Comparison of ENCODE assay signal across 19 cellular contexts in the genomic region with DNA sequence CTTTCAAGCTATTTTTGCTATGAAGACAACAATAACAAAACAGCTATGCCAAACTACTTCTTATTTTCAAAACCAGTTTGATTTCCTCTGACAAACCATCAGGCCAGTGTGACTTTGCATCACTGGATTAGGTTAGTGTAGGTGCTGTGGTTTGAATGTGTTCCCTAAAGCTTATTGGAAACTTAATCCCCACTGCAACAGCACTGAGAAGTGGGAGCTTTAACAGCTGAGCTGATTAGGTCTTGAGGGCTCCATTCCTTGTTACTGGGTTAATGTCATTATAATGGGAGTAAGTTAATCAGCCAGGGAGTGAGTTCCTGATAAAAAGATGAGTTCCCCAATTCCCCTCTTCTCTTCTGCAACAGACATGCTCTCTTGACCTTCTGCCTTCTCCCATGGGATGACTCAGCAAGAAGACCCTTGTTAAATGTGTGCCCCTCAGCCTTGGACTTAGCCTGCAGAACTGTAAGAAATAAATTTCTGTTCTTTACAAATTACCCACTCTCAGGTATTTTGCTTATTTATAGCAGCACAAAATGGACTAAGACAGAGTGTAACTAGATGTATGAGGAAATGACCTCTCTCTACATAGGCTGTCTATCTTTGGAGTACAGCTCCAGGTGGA.
DNase-seq lines count a peak whose midpoint lies in the region; ATAC-seq, FAIRE-seq and TF ChIP-seq lines count a peak whose summit lies in the region.
"Had no signal": no experiment of that assay in that cellular context is flagged by ENCODE, and none has a peak within 500 bp of the region (broad histone marks: within the 10 kb centered on the region; RNA-seq: fewer than 3 reads in every experiment).

No MANE protein-coding gene starts in this region.

- POLR2A ChIA-PET in A549 (lab: Yijun Ruan, JAX), result no interaction called here

- TF ChIP-seq RAD21 in A549 (conservative IDR thresholded peaks at IDR 0.05 in 1 of 2, IDR thresholded peaks at IDR 0.05 in 1 of 2), result no peak

- no peak for ATAC-seq in A549
- no peak for ATAC-seq in GM23338
- ATAC-seq in HG02870 (IDR thresholded peaks at IDR 0.05; ENCODE audit: unreplicated experiment), result no peak
- ATAC-seq: HCT116 had no signal

- H2BK120ac ChIP-seq in mesendoderm (ENCODE audit: low read depth, low read length), result no peak overlapping the region

- no peak for TF ChIP-seq EP300 in A549 (IDR thresholded peaks at IDR 0.05)

- H2AK5ac ChIP-seq in mesendoderm (ENCODE audit: low read length), result no peak overlapping the region

- TF ChIP-seq CTCF in A549 (IDR thresholded peaks at IDR 0.05) (no peak), GM23338 (conservative IDR thresholded peaks at IDR 0.05; ENCODE audit: low read depth in 2 of 2) (no peak)

- no peak overlapping the region for H2BK5ac ChIP-seq in mesendoderm (ENCODE audit: low read length)

- H3K9me2 ChIP-seq in GM23338 (ENCODE audit: insufficient read depth), result peaks cover 5% of the 10 kb centered on the region; the same call in 1 of the 2 replicates
- H3K9me2 ChIP-seq: SK-N-SH had no signal

- no peak overlapping the region for H4K8ac ChIP-seq in mesendoderm (ENCODE audit: low read depth, low read length)

- no peaks in the 10 kb centered on the region for H3K79me2 ChIP-seq in GM23338 (replicated peaks; ENCODE audit: insufficient read depth)
- no peaks in the 10 kb centered on the region for H3K79me2 ChIP-seq in mesendoderm (ENCODE audit: control insufficient read depth, insufficient read depth, low read length)

- no peaks in the 10 kb centered on the region for H3K27me3 Mint-ChIP-seq in GM23338 (ENCODE audit: insufficient read depth, low read depth, poor library complexity)
- H3K27me3 Mint-ChIP-seq: CD8-positive, alpha-beta memory T cell had no signal

- no peak overlapping the region for H3K4ac ChIP-seq in mesendoderm (ENCODE audit: low read depth, low read length)

- H3K27me3 ChIP-seq in GM23338 (ENCODE audit: insufficient read depth) (no peaks in the 10 kb centered on the region), mesendoderm (ENCODE audit: insufficient read depth, low read length, poor library complexity) (no peaks in the 10 kb centered on the region)

- H2BK15ac ChIP-seq in mesendoderm (replicated peaks; ENCODE audit: low read depth), result no peak overlapping the region

- peak; percentile 7 for FAIRE-seq in A549 (lab: Jason Lieb, UNC)

- no peak overlapping the region for H3K56ac ChIP-seq in mesendoderm (ENCODE audit: low read length)

- TF ChIP-seq POLR2A in A549 (IDR thresholded peaks at IDR 0.05; ENCODE audit: low read length), result no peak

- no peak overlapping the region for H3K18ac ChIP-seq in mesendoderm (ENCODE audit: low read length)

- H3K9me3 Mint-ChIP-seq in GM23338, result no peaks in the 10 kb centered on the region

- H3K4me1 Mint-ChIP-seq in GM23338, result peaks cover 12% of the 10 kb centered on the region
- H3K4me1 Mint-ChIP-seq: CD8-positive, alpha-beta memory T cell had no signal

- H3K4me2 ChIP-seq in A549 (no peak overlapping the region), GM23338 (no peak overlapping the region), mesendoderm (ENCODE audit: low read length) (no peak overlapping the region)
- H3K4me2 ChIP-seq: KMS-11, SK-N-SH had no signal

- DNase-seq in A549 (ENCODE audit: low read depth in 1 of 2, low spot score in 1 of 2) (no peak), GM23338 (ENCODE audit: low spot score) (no peak), SK-N-DZ (ENCODE audit: low spot score) (peak; percentile 6), mesendoderm (peak; percentile 68), NCI-H1694 treated with DMSO at 0.1 percent for 48 hours (lab: John Stamatoyannopoulos, UW) (no peak), AG08395 (ENCODE audit: low spot score) (no peak)
- DNase-seq: C1 segment of cervical spinal cord; CD8-positive, alpha-beta memory T cell; GDM1; NCI-H1417; NCI-H187 treated with DMSO at 0.1 percent for 48 hours; NCI-H2171; NCI-H69; OCI-M1; SHP77; SK-N-SH had no signal

- H3K36me3 Mint-ChIP-seq in GM23338 (ENCODE audit: low read depth), result no peaks in the 10 kb centered on the region

- no peak overlapping the region for H3K9ac ChIP-seq in mesendoderm (ENCODE audit: low read length)
- H3K9ac ChIP-seq: KMS-11, SK-N-SH had no signal

- H3K27ac ChIP-seq in A549 (peak overlapping the region in 1 of 2 experiments; percentile 72; a peak in 3 of 6 replicates), GM23338 (ENCODE audit: low read depth) (no peak overlapping the region), mesendoderm (ENCODE audit: low read depth, low read length) (no peak overlapping the region)
- H3K27ac ChIP-seq: KMS-11 had no signal

- H3K4me3 ChIP-seq in A549, result no peak overlapping the region
- H3K4me3 ChIP-seq in GM23338, result no peak overlapping the region
- H3K4me3 ChIP-seq in mesendoderm (ENCODE audit: low read length), result no peak overlapping the region

- no peaks in the 10 kb centered on the region for H3K79me1 ChIP-seq in mesendoderm (ENCODE audit: low read length)

- CTCF ChIA-PET in A549 (lab: Yijun Ruan, JAX), result interaction anchor here (0.9 kb wide), 1 partner anchor 227 kb away, joined by 5 read pairs; no protein-coding TSS in a partner anchor

- H3F3A ChIP-seq in GM23338 (replicated peaks; ENCODE audit: low read depth), result no peaks in the 10 kb centered on the region

- peak overlapping the region; percentile 80; the same call in 1 of the 2 replicates for H3K27ac Mint-ChIP-seq in GM23338
- H3K27ac Mint-ChIP-seq: CD8-positive, alpha-beta memory T cell had no signal

- H3K4me1 ChIP-seq in A549, result peaks cover 37% of the 10 kb centered on the region
- peaks cover 9% of the 10 kb centered on the region; the same call in 1 of the 2 replicates for H3K4me1 ChIP-seq in GM23338 (ENCODE audit: insufficient read depth)
- peaks cover 5% of the 10 kb centered on the region for H3K4me1 ChIP-seq in mesendoderm (ENCODE audit: control insufficient read depth, low read depth, low read length)

- H3K36me3 ChIP-seq in GM23338 (ENCODE audit: insufficient read depth), result no peaks in the 10 kb centered on the region
- H3K36me3 ChIP-seq in mesendoderm (ENCODE audit: control insufficient read depth, insufficient read depth, low read length), result no peaks in the 10 kb centered on the region

- no peak overlapping the region for H4K5ac ChIP-seq in mesendoderm (ENCODE audit: low read length)

- no peaks in the 10 kb centered on the region for H4K20me1 ChIP-seq in GM23338 (replicated peaks; ENCODE audit: insufficient read depth)

- H3K9me3 ChIP-seq in A549, result no peaks in the 10 kb centered on the region
- H3K9me3 ChIP-seq: SK-N-SH had no signal

- H3K4me3 Mint-ChIP-seq in GM23338, result no peak overlapping the region
- H3K4me3 Mint-ChIP-seq: CD8-positive, alpha-beta memory T cell had no signal

- H3K23ac ChIP-seq in mesendoderm (ENCODE audit: low read length), result no peak overlapping the region

- no peak overlapping the region; the same call in 1 of the 2 replicates for H2AFZ ChIP-seq in GM23338

TF ChIP-seq in A549, 52 proteins besides CTCF, POLR2A, EP300 and RAD21:
- TF ChIP-seq MAFK (IDR thresholded peaks at IDR 0.05; ENCODE audit: partially characterized antibody) (peak; percentile 43), NFE2L2 (conservative IDR thresholded peaks at IDR 0.05; ENCODE audit: low read length) (peak; percentile 59; the same call in 1 of the 2 replicates)
- TF ChIP-seq, protein P1, sequence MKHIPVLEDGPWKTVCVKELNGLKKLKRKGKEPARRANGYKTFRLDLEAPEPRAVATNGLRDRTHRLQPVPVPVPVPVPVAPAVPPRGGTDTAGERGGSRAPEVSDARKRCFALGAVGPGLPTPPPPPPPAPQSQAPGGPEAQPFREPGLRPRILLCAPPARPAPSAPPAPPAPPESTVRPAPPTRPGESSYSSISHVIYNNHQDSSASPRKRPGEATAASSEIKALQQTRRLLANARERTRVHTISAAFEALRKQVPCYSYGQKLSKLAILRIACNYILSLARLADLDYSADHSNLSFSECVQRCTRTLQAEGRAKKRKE (CRISPR knock-in tag; IDR thresholded peaks at IDR 0.05; ENCODE audit: low read depth), result no peak
- TF ChIP-seq, protein P2, sequence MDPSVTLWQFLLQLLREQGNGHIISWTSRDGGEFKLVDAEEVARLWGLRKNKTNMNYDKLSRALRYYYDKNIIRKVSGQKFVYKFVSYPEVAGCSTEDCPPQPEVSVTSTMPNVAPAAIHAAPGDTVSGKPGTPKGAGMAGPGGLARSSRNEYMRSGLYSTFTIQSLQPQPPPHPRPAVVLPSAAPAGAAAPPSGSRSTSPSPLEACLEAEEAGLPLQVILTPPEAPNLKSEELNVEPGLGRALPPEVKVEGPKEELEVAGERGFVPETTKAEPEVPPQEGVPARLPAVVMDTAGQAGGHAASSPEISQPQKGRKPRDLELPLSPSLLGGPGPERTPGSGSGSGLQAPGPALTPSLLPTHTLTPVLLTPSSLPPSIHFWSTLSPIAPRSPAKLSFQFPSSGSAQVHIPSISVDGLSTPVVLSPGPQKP (IDR thresholded peaks at IDR 0.05; ENCODE audit: low read depth, low read length), result no peak

TF ChIP-seq in GM23338, 12 proteins besides CTCF, POLR2A, EP300 and RAD21 (continues in another document):
- TF ChIP-seq JUNB (IDR thresholded peaks at IDR 0.05; ENCODE audit: unreplicated experiment) (no peak), STAT1 (IDR thresholded peaks at IDR 0.05; ENCODE audit: unreplicated experiment) (no peak), ZNF331 (CRISPR knock-in tag; IDR thresholded peaks at IDR 0.05; ENCODE audit: low read depth) (no peak), NANOG (IDR thresholded peaks at IDR 0.05; ENCODE audit: borderline replicate concordance) (no peak)
- TF ChIP-seq, protein P3, sequence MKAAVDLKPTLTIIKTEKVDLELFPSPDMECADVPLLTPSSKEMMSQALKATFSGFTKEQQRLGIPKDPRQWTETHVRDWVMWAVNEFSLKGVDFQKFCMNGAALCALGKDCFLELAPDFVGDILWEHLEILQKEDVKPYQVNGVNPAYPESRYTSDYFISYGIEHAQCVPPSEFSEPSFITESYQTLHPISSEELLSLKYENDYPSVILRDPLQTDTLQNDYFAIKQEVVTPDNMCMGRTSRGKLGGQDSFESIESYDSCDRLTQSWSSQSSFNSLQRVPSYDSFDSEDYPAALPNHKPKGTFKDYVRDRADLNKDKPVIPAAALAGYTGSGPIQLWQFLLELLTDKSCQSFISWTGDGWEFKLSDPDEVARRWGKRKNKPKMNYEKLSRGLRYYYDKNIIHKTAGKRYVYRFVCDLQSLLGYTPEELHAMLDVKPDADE (IDR thresholded peaks at IDR 0.05), result no peak

Comparison
In these comparisons a context has a peak if more than half of its experiments do, and no peak if none do; other contexts are left out.
1. DNase-seq: peak in SK-N-DZ (single experiment) and mesendoderm (single experiment); none in A549 (0 of 2), GM23338 (single experiment), NCI-H1694 treated with DMSO at 0.1 percent for 48 hours (single experiment) and AG08395 (single experiment).